8 cellular contexts compared by ENCODE assay signal in genomic region chr12:54419088-54419887, GRCh38. TPM values are rescaled to one million over a fixed set of nuclear protein-coding genes. Genes with fewer than 3 reads are reported as not detected.
DNase-seq lines count a peak whose midpoint lies in the region; ATAC-seq and TF ChIP-seq lines count a peak whose summit lies in the region.

Gene ITGA5 (minus strand): TSS chr12:54419266. CDS start chr12:54419198, 68 bp downstream.

- H3K9me3 ChIP-seq in esophagus (ENCODE audit: control insufficient read depth in 2 of 2, insufficient read depth in 1 of 2, low read depth in 1 of 2, low read length in 1 of 2) (no peaks in the 10 kb centered on the region), thoracic aorta (no peaks in the 10 kb centered on the region)

- peak within 1 kb of the TSS; percentile 56 to 72 for H3K4me3 ChIP-seq in esophagus (ENCODE audit: low read depth in 1 of 2, low read length in 2 of 2)
- peak within 1 kb of the TSS; percentile 100 for H3K4me3 ChIP-seq in thoracic aorta

- ATAC-seq in thoracic aorta (ENCODE audit: insufficient number of reproducible peaks, low FRiP score, low read depth) (peak; percentile 62), GM21390 (IDR thresholded peaks at IDR 0.05; ENCODE audit: unreplicated experiment) (no peak), GM21723 (IDR thresholded peaks at IDR 0.05; ENCODE audit: unreplicated experiment) (no peak)

- H3K36me3 ChIP-seq in esophagus (ENCODE audit: control insufficient read depth in 2 of 2, insufficient read depth in 2 of 2, low read length in 1 of 2) (no peaks in the 10 kb centered on the region), thoracic aorta (no peaks in the 10 kb centered on the region)

- H3K4me1 ChIP-seq in esophagus (ENCODE audit: control insufficient read depth in 2 of 2, insufficient read depth in 2 of 2, low read length in 1 of 2) (no peaks in the 10 kb centered on the region), thoracic aorta (ENCODE audit: control insufficient read depth in 1 of 2, low read depth in 2 of 2) (peaks cover 46 to 72% of the 10 kb centered on the region in 2 donors)

- H3K27me3 ChIP-seq in esophagus (ENCODE audit: control insufficient read depth in 1 of 2, insufficient read depth in 2 of 2, low read length in 2 of 2) (no peaks in the 10 kb centered on the region), thoracic aorta (replicated peaks; ENCODE audit: insufficient read depth) (no peaks in the 10 kb centered on the region)

- DNase-seq in LHCN-M2 (ENCODE audit: low read depth) = peak; percentile 77
- peak; percentile 74 for DNase-seq in activated CD8-positive, alpha-beta memory T cell treated with anti-CD3 and anti-CD28 coated beads, Interleukin-2, amount 50 U/mL, for 48 hours
- DNase-seq in mucosa of gallbladder (ENCODE audit: low spot score) = peak; percentile 62
- DNase-seq in thoracic aorta (ENCODE audit: low spot score) = no peak

- H3K27ac ChIP-seq in C4-2B (peak within 1 kb of the TSS; percentile 72), esophagus (ENCODE audit: low read depth in 2 of 2, low read length in 1 of 2) (peak within 1 kb of the TSS; percentile 82 to 88), thoracic aorta (peak within 1 kb of the TSS; percentile 97 to 98)

- TF ChIP-seq CTCF in C4-2B (conservative IDR thresholded peaks at IDR 0.05) = no peak
- no peak for TF ChIP-seq CTCF in thoracic aorta (IDR thresholded peaks at IDR 0.05)

- WGBS in esophagus, 2 donors = 2 to 4% methylated on average over 37 to 46 of the region's 46 CpGs

RNA-seq across cellular contexts. Expression of gene ITGA5, which starts in this region (rescaled TPM):
- total RNA-seq in LHCN-M2 (2014; rRNA removed) (202 and 242 TPM in 2 replicates), mucosa of gallbladder (39.3 TPM), thoracic aorta (100 to 1,000 TPM; 752 to 847 TPM)
- 120 TPM for polyA plus RNA-seq in LHCN-M2 (2012)
- 10 to 100 TPM; 20.0 to 42.8 TPM for polyA plus RNA-seq in esophagus
